24 cellular contexts compared by ENCODE assay signal in the genomic region with DNA sequence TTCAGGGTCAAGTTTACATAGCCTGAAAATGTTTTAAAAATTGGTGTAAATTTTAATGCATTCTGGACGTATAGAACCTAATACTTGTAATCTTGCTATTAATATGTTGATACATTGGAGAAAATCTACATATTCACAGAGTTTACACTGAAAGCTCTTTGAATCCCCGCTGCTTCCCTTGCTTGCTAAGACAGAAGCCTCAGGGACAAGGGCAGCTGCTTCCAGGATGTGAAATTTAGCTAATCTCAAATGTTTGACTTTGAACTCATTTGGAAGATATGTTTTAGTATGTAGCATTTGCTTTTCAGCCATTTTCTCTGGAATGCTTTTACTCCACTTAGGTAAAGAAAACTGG.
A peak's percentile ranks its signal among the peaks of the same experiment; 100 is the strongest.
DNase-seq lines count a peak whose midpoint lies in the region; ATAC-seq and TF ChIP-seq lines count a peak whose summit lies in the region.
"Had no signal": no experiment of that assay in that cellular context is flagged by ENCODE, and none has a peak within 500 bp of the region (broad histone marks: within the 10 kb centered on the region; RNA-seq: fewer than 3 reads in every experiment).

No MANE protein-coding gene starts in this region.

- intact Hi-C loops in PC-3 (cut with micrococcal nuclease): no loop called here
- intact Hi-C loops in ascending aorta (cut with DNase I): loop anchor here (5.0 kb wide), 1 partner anchor 69 kb away; no protein-coding TSS in a partner anchor
- intact Hi-C loops in psoas muscle (cut with DNase I): no loop called here
- intact Hi-C loops in activated CD4-positive, alpha-beta T cell treated with anti-CD3 and anti-CD28 coated beads, Interleukin-2, amount 10 ng/mL, durations not matched to agents 24 days and 14 days (cut with micrococcal nuclease): no loop called here

- H3F3A ChIP-seq in PC-3 (ENCODE audit: low read length, unreplicated experiment): no peaks in the 10 kb centered on the region

- peak overlapping the region; percentile 56 for H2AFZ ChIP-seq in PC-3 (ENCODE audit: low read length)
- no peak overlapping the region for H2AFZ ChIP-seq in hepatocyte

- H3K9me3 ChIP-seq in PC-3 (ENCODE audit: low read length) (no peaks in the 10 kb centered on the region), ascending aorta (no peaks in the 10 kb centered on the region), hepatocyte (ENCODE audit: low read depth) (no peaks in the 10 kb centered on the region), psoas muscle (no peaks in the 10 kb centered on the region)
- H3K9me3 ChIP-seq: BLaER1, Caco-2, colonic mucosa, esophagus muscularis mucosa, MG63 had no signal

- POLR2A ChIA-PET in PC-3 (lab: Charles Lee; ENCODE audit: unreplicated experiment): no interaction called here

- TF ChIP-seq CTCF in PC-3 (conservative IDR thresholded peaks at IDR 0.05; ENCODE audit: low read depth, low read length): no peak
- no peak for TF ChIP-seq CTCF in ascending aorta (IDR thresholded peaks at IDR 0.05)
- TF ChIP-seq CTCF in hepatocyte (IDR thresholded peaks at IDR 0.05; ENCODE audit: poor library complexity): no peak
- no peak for TF ChIP-seq CTCF in psoas muscle (IDR thresholded peaks at IDR 0.05)

- no peaks in the 10 kb centered on the region for H3K9me2 ChIP-seq in PC-3 (replicated peaks; ENCODE audit: low read length)
- H3K9me2 ChIP-seq in hepatocyte (replicated peaks; ENCODE audit: insufficient read depth): no peaks in the 10 kb centered on the region

- no peaks in the 10 kb centered on the region for H3K79me2 ChIP-seq in PC-3 (ENCODE audit: low read length)
- H3K79me2 ChIP-seq in hepatocyte: no peaks in the 10 kb centered on the region

- no peaks in the 10 kb centered on the region for H3K4me1 Mint-ChIP-seq in stimulated activated naive CD8-positive, alpha-beta T cell treated with anti-CD3 and anti-CD28 coated beads, Interleukin-15, amount 100 ng/mL, for 72 hours
- H3K4me1 Mint-ChIP-seq in activated CD4-positive, alpha-beta T cell treated with anti-CD3 and anti-CD28 coated beads, Interleukin-2, amount 10 ng/mL, durations not matched to agents 24 days and 14 days: no peaks in the 10 kb centered on the region
- H3K4me1 Mint-ChIP-seq: activated naive CD4-positive, alpha-beta T cell treated with anti-CD3 and anti-CD28 coated beads, Interleukin-2, amount 10 ng/mL, durations not matched to agents 7 days and 5 days; naive thymus-derived CD4-positive, alpha-beta T cell had no signal

- H3K27me3 ChIP-seq in PC-3 (ENCODE audit: low read length) (no peaks in the 10 kb centered on the region), ascending aorta (no peaks in the 10 kb centered on the region), hepatocyte (no peaks in the 10 kb centered on the region), psoas muscle (ENCODE audit: insufficient read depth in 3 of 3, low read length in 2 of 3) (no peaks in the 10 kb centered on the region)
- H3K27me3 ChIP-seq: BLaER1, colonic mucosa, esophagus muscularis mucosa, MG63 had no signal

- H3K9ac ChIP-seq in PC-3 (ENCODE audit: low read length): no peak overlapping the region
- H3K9ac ChIP-seq: BLaER1 had no signal

- H3K4me3 ChIP-seq in PC-3 (ENCODE audit: low read length): no peak overlapping the region
- H3K4me3 ChIP-seq in ascending aorta: peak overlapping the region in 1 of 2 donors; percentile 40
- no peak overlapping the region for H3K4me3 ChIP-seq in hepatocyte
- peak overlapping the region; percentile 29 for H3K4me3 ChIP-seq in psoas muscle
- H3K4me3 ChIP-seq: BLaER1, colonic mucosa, esophagus muscularis mucosa, K562, MG63 had no signal

- no peak overlapping the region for H3K4me3 Mint-ChIP-seq in stimulated activated naive CD8-positive, alpha-beta T cell treated with anti-CD3 and anti-CD28 coated beads, Interleukin-15, amount 100 ng/mL, for 72 hours
- H3K4me3 Mint-ChIP-seq in activated CD4-positive, alpha-beta T cell treated with anti-CD3 and anti-CD28 coated beads, Interleukin-2, amount 10 ng/mL, durations not matched to agents 24 days and 14 days: no peak overlapping the region
- H3K4me3 Mint-ChIP-seq: activated naive CD4-positive, alpha-beta T cell treated with anti-CD3 and anti-CD28 coated beads, Interleukin-2, amount 10 ng/mL, durations not matched to agents 7 days and 5 days; activated T-helper 1 cell treated with anti-CD3 and anti-CD28 coated beads, Interleukin-12 subunit alpha, Interleukin-12 subunit beta, Interleukin-2, Interleukin-4 antibody, amounts not matched to agents 30 ng/mL and 10 ng/mL and 1 ng/mL, durations not matched to agents 14 hours and 24 hours and 36 hours; H9; naive thymus-derived CD4-positive, alpha-beta T cell had no signal

- H3K9me3 Mint-ChIP-seq in stimulated activated naive CD8-positive, alpha-beta T cell treated with anti-CD3 and anti-CD28 coated beads, Interleukin-15, amount 100 ng/mL, for 72 hours: no peaks in the 10 kb centered on the region
- H3K9me3 Mint-ChIP-seq in activated CD4-positive, alpha-beta T cell treated with anti-CD3 and anti-CD28 coated beads, Interleukin-2, amount 10 ng/mL, durations not matched to agents 24 days and 14 days: no peaks in the 10 kb centered on the region
- H3K9me3 Mint-ChIP-seq: activated naive CD4-positive, alpha-beta T cell treated with anti-CD3 and anti-CD28 coated beads, Interleukin-2, amount 10 ng/mL, durations not matched to agents 7 days and 5 days; activated T-helper 1 cell treated with anti-CD3 and anti-CD28 coated beads, Interleukin-12 subunit alpha, Interleukin-12 subunit beta, Interleukin-2, Interleukin-4 antibody, amounts not matched to agents 30 ng/mL and 10 ng/mL and 1 ng/mL, durations not matched to agents 14 hours and 24 hours and 36 hours; H9 had no signal

- H3K27me3 Mint-ChIP-seq in stimulated activated naive CD8-positive, alpha-beta T cell treated with anti-CD3 and anti-CD28 coated beads, Interleukin-15, amount 100 ng/mL, for 72 hours: no peaks in the 10 kb centered on the region
- H3K27me3 Mint-ChIP-seq in activated CD4-positive, alpha-beta T cell treated with anti-CD3 and anti-CD28 coated beads, Interleukin-2, amount 10 ng/mL, durations not matched to agents 24 days and 14 days: no peaks in the 10 kb centered on the region
- H3K27me3 Mint-ChIP-seq: activated naive CD4-positive, alpha-beta T cell treated with anti-CD3 and anti-CD28 coated beads, Interleukin-2, amount 10 ng/mL, durations not matched to agents 7 days and 5 days; naive thymus-derived CD4-positive, alpha-beta T cell had no signal

- H3K27ac Mint-ChIP-seq in stimulated activated naive CD8-positive, alpha-beta T cell treated with anti-CD3 and anti-CD28 coated beads, Interleukin-15, amount 100 ng/mL, for 72 hours: no peak overlapping the region
- no peak overlapping the region for H3K27ac Mint-ChIP-seq in activated CD4-positive, alpha-beta T cell treated with anti-CD3 and anti-CD28 coated beads, Interleukin-2, amount 10 ng/mL, durations not matched to agents 24 days and 14 days
- H3K27ac Mint-ChIP-seq: activated naive CD4-positive, alpha-beta T cell treated with anti-CD3 and anti-CD28 coated beads, Interleukin-2, amount 10 ng/mL, durations not matched to agents 7 days and 5 days; activated T-helper 1 cell treated with anti-CD3 and anti-CD28 coated beads, Interleukin-12 subunit alpha, Interleukin-12 subunit beta, Interleukin-2, Interleukin-4 antibody, amounts not matched to agents 30 ng/mL and 10 ng/mL and 1 ng/mL, durations not matched to agents 14 hours and 24 hours and 36 hours; naive thymus-derived CD4-positive, alpha-beta T cell had no signal

- 51% methylated on average over 2 of the region's 2 CpGs for WGBS in hepatocyte (ENCODE audit: low lambda C conversion rate, missing lambda C conversion rate)
- 47 to 62% (median 53%) methylated on average over 2 of the region's 2 CpGs for WGBS in psoas muscle, 3 donors

- H3K27ac ChIP-seq in PC-3 (ENCODE audit: low read length): no peak overlapping the region
- H3K27ac ChIP-seq in ascending aorta: peak overlapping the region; percentile 46 to 61
- H3K27ac ChIP-seq in hepatocyte: peak overlapping the region; percentile 30
- peak overlapping the region; percentile 47 for H3K27ac ChIP-seq in psoas muscle
- H3K27ac ChIP-seq: BLaER1, colonic mucosa had no signal

- H3K4me2 ChIP-seq in PC-3 (ENCODE audit: low read length) (peak overlapping the region; percentile 29), hepatocyte (no peak overlapping the region)
- H3K4me2 ChIP-seq: BLaER1 had no signal

- BruUV-seq in PC-3 (replicated peaks; lab: Mats Ljungman, UMichigan): no TSS peak

- H3K4me1 ChIP-seq in PC-3 (ENCODE audit: insufficient read depth, low read length): peaks cover 9% of the 10 kb centered on the region
- peaks cover 8 to 16% of the 10 kb centered on the region in 2 donors for H3K4me1 ChIP-seq in ascending aorta
- peaks cover 15% of the 10 kb centered on the region for H3K4me1 ChIP-seq in hepatocyte (ENCODE audit: insufficient read depth)
- peaks cover 21% of the 10 kb centered on the region for H3K4me1 ChIP-seq in psoas muscle
- H3K4me1 ChIP-seq: BLaER1, colonic mucosa had no signal

- DNase-seq in PC-3: no peak
- no peak for DNase-seq in ascending aorta (ENCODE audit: low spot score in 2 of 2)
- no peak for DNase-seq in hepatocyte (ENCODE audit: low spot score)
- DNase-seq in psoas muscle: no peak
- DNase-seq in NCI-H748 (lab: John Stamatoyannopoulos, UW; ENCODE audit: unreplicated experiment): no peak
- no peak for DNase-seq in stimulated activated naive CD8-positive, alpha-beta T cell treated with anti-CD3 and anti-CD28 coated beads, Interleukin-15, amount 100 ng/mL, for 72 hours
- no peak for DNase-seq in COR-L47 (lab: John Stamatoyannopoulos, UW)
- no peak for DNase-seq in activated CD4-positive, alpha-beta T cell treated with anti-CD3 and anti-CD28 coated beads, Interleukin-2, amount 10 ng/mL, durations not matched to agents 24 days and 14 days
- DNase-seq: activated naive CD4-positive, alpha-beta T cell treated with anti-CD3 and anti-CD28 coated beads, Interleukin-2, amount 10 ng/mL, durations not matched to agents 7 days and 5 days; amniotic stem cell; Caco-2; H9; naive thymus-derived CD4-positive, alpha-beta T cell; NCI-H1417 treated with DMSO at 0.1 percent for 48 hours; NCI-H2081 treated with DMSO at 0.1 percent for 48 hours; NCI-H226; NCI-H748 treated with DMSO at 0.1 percent for 48 hours; T-helper 9 cell had no signal

- H3K36me3 Mint-ChIP-seq in activated CD4-positive, alpha-beta T cell treated with anti-CD3 and anti-CD28 coated beads, Interleukin-2, amount 10 ng/mL, durations not matched to agents 24 days and 14 days (ENCODE audit: low read depth): no peaks in the 10 kb centered on the region
- H3K36me3 Mint-ChIP-seq: activated naive CD4-positive, alpha-beta T cell treated with anti-CD3 and anti-CD28 coated beads, Interleukin-2, amount 10 ng/mL, durations not matched to agents 7 days and 5 days; naive thymus-derived CD4-positive, alpha-beta T cell had no signal

- CTCF ChIA-PET in PC-3 (lab: Charles Lee): no interaction called here

- H4K20me1 ChIP-seq in PC-3 (ENCODE audit: low read length) (no peaks in the 10 kb centered on the region), hepatocyte (ENCODE audit: insufficient read depth, poor library complexity, severe bottlenecking) (no peaks in the 10 kb centered on the region)
- H4K20me1 ChIP-seq: BLaER1 had no signal

- ATAC-seq in PC-3 (no peak), psoas muscle (peak; percentile 18 to 47 (median 30))
- no peak for ATAC-seq in stimulated activated naive CD8-positive, alpha-beta T cell treated with anti-CD3 and anti-CD28 coated beads, Interleukin-15, amount 100 ng/mL, for 72 hours
- ATAC-seq: K562; naive thymus-derived CD4-positive, alpha-beta T cell had no signal

- H3K36me3 ChIP-seq in PC-3 (ENCODE audit: low read depth, low read length): no peaks in the 10 kb centered on the region
- no peaks in the 10 kb centered on the region for H3K36me3 ChIP-seq in ascending aorta
- H3K36me3 ChIP-seq in hepatocyte (replicated peaks; ENCODE audit: insufficient read depth, low read depth): no peaks in the 10 kb centered on the region
- H3K36me3 ChIP-seq in psoas muscle (ENCODE audit: insufficient read depth in 1 of 2, low read depth in 1 of 2): no peaks in the 10 kb centered on the region
- H3K36me3 ChIP-seq: BLaER1, colonic mucosa, MG63 had no signal

Comparison
In these comparisons a context has a peak if more than half of its experiments do, and no peak if none do; other contexts are left out.
1. ATAC-seq: peak in psoas muscle (4 of 4); none in PC-3 (single experiment) and stimulated activated naive CD8-positive, alpha-beta T cell treated with anti-CD3 and anti-CD28 coated beads, Interleukin-15, amount 100 ng/mL, for 72 hours (single experiment).